In the genomic region with DNA sequence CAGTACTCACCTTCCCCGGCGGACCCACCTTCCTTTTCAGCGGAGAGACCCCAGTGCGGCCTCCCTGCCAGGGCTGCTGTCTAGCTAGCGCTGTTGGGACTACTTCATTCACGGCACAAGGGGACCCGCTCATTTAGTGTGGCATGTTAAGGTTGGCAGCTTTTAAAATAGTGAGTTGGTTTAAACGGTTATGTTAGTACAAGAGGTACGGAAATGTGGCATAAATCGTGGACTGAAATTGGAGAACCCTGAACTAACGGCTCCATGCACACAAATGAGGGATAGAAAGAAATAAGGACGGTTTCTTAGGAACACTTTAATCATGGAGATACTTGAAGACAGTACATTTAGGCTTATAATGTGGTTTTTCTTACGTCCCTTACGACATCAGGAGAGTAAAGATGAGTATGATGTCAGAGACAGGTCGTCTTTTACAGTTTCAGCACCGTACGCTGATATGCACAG, we compare ENCODE assay signal across 8 cellular contexts.
DNase-seq lines count a peak whose midpoint lies in the region; ATAC-seq and TF ChIP-seq lines count a peak whose summit lies in the region.

No MANE protein-coding gene starts in this region.

- H3K4me3 Mint-ChIP-seq in stimulated activated effector memory CD8-positive, alpha-beta T cell treated with anti-CD3 and anti-CD28 coated beads, Interleukin-12 subunit alpha, Interleukin-12 subunit beta, amount 100 ng/mL, for 72 hours = peak overlapping the region; percentile 94

- peak overlapping the region; percentile 97 for H3K27ac ChIP-seq in angular gyrus (ENCODE audit: low read depth, low read length)

- peak; percentile 27 for ATAC-seq in stimulated activated effector memory CD8-positive, alpha-beta T cell treated with anti-CD3 and anti-CD28 coated beads, Interleukin-12 subunit alpha, Interleukin-12 subunit beta, amount 100 ng/mL, for 72 hours
- no peak for ATAC-seq in HG03378 (IDR thresholded peaks at IDR 0.05; ENCODE audit: unreplicated experiment)

- no peaks in the 10 kb centered on the region for H3K9me3 Mint-ChIP-seq in stimulated activated effector memory CD8-positive, alpha-beta T cell treated with anti-CD3 and anti-CD28 coated beads, Interleukin-12 subunit alpha, Interleukin-12 subunit beta, amount 100 ng/mL, for 72 hours

- H3K4me3 ChIP-seq in iPS-18c (ENCODE audit: insufficient read depth, low read depth, low read length) = peak overlapping the region; percentile 86

- H3K36me3 Mint-ChIP-seq in stimulated activated effector memory CD8-positive, alpha-beta T cell treated with anti-CD3 and anti-CD28 coated beads, Interleukin-12 subunit alpha, Interleukin-12 subunit beta, amount 100 ng/mL, for 72 hours = peaks cover 20% of the 10 kb centered on the region

- DNase-seq in DMS53 treated with DMSO at 0.1 percent for 48 hours (lab: John Stamatoyannopoulos, UW; ENCODE audit: unreplicated experiment) = peak; percentile 4
- DNase-seq in GM20000 (ENCODE audit: low spot score) = peak; percentile 33
- peak; percentile 55 for DNase-seq in NCI-H2029 treated with DMSO at 0.1 percent for 48 hours (lab: John Stamatoyannopoulos, UW)
- DNase-seq in stimulated activated effector memory CD8-positive, alpha-beta T cell treated with anti-CD3 and anti-CD28 coated beads, Interleukin-12 subunit alpha, Interleukin-12 subunit beta, amount 100 ng/mL, for 72 hours (ENCODE audit: low spot score in 2 of 2) = no peak
- DNase-seq in AG08395 (ENCODE audit: low spot score) = no peak

- no peaks in the 10 kb centered on the region for H3K9me3 ChIP-seq in iPS-18c (ENCODE audit: control insufficient read depth, insufficient read depth, low read length)

- H3K27ac Mint-ChIP-seq in stimulated activated effector memory CD8-positive, alpha-beta T cell treated with anti-CD3 and anti-CD28 coated beads, Interleukin-12 subunit alpha, Interleukin-12 subunit beta, amount 100 ng/mL, for 72 hours = peak overlapping the region; percentile 98

- TF ChIP-seq CTCF in GM20000 (IDR thresholded peaks at IDR 0.05; ENCODE audit: extremely low read depth, missing control alignments) = no peak

- peaks cover 31% of the 10 kb centered on the region for H3K4me1 Mint-ChIP-seq in stimulated activated effector memory CD8-positive, alpha-beta T cell treated with anti-CD3 and anti-CD28 coated beads, Interleukin-12 subunit alpha, Interleukin-12 subunit beta, amount 100 ng/mL, for 72 hours

Comparison
In these comparisons a context has a peak if more than half of its experiments do, and no peak if none do; other contexts are left out.
1. DNase-seq: peak in DMS53 treated with DMSO at 0.1 percent for 48 hours (single experiment), GM20000 (single experiment) and NCI-H2029 treated with DMSO at 0.1 percent for 48 hours (single experiment); none in stimulated activated effector memory CD8-positive, alpha-beta T cell treated with anti-CD3 and anti-CD28 coated beads, Interleukin-12 subunit alpha, Interleukin-12 subunit beta, amount 100 ng/mL, for 72 hours (0 of 2) and AG08395 (single experiment).